ENCODE assay signal across 8 cellular contexts in the genomic region with DNA sequence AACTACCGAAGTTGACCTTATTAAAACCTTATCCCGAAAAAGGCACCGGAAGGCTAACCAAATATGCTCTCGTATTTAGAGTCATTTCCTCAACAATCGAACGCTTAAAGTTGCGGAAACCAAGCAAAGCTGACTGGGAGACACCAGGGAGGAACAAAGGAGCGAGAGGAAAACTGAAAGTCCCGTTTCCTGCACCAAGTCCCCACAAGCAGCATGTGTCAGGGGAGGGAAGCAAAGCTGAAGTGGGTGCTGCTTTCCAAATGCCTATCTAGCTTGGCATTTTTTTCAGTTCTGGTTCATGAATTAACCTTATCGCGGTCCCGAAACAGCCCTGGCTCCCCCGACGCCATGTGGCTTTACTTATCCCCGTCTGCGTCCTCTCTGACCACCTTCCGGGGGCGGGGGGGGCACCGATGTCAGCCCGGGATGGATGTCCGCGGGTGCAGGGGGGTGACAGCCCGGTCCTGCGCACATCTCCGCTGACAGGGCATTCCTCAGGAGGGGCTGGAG. TPM values are rescaled to one million over a fixed set of nuclear protein-coding genes. Genes with fewer than 3 reads are reported as not detected.
DNase-seq lines count a peak whose midpoint lies in the region; ATAC-seq and TF ChIP-seq lines count a peak whose summit lies in the region.

No MANE protein-coding gene starts in this region.

- H4K8ac ChIP-seq in mesendoderm (ENCODE audit: low read depth, low read length): no peak overlapping the region

- peak overlapping the region; percentile 49 for H3K4me3 Mint-ChIP-seq in endothelial cell (ENCODE audit: unreplicated experiment)

- no peaks in the 10 kb centered on the region for H3K79me1 ChIP-seq in mesendoderm (ENCODE audit: low read length)

- H3K4ac ChIP-seq in mesendoderm (ENCODE audit: low read depth, low read length): no peak overlapping the region

- H3K36me3 ChIP-seq in mesendoderm (ENCODE audit: control insufficient read depth, insufficient read depth, low read length) (no peaks in the 10 kb centered on the region), thymus (ENCODE audit: control insufficient read depth, insufficient read depth) (no peaks in the 10 kb centered on the region)

- H3K4me1 Mint-ChIP-seq in endothelial cell (ENCODE audit: unreplicated experiment): peaks cover 89% of the 10 kb centered on the region

- H3K27me3 ChIP-seq in mesendoderm (ENCODE audit: insufficient read depth, low read length, poor library complexity): peaks cover 17% of the 10 kb centered on the region
- no peaks in the 10 kb centered on the region for H3K27me3 ChIP-seq in thymus (ENCODE audit: control insufficient read depth, insufficient read depth)

- H3K27me3 Mint-ChIP-seq in endothelial cell (ENCODE audit: unreplicated experiment): peaks cover 10% of the 10 kb centered on the region

- peak overlapping the region; percentile 56 for H3K9ac ChIP-seq in mesendoderm (ENCODE audit: low read length)

- peaks cover 4% of the 10 kb centered on the region for H3K36me3 Mint-ChIP-seq in endothelial cell (ENCODE audit: low read depth, unreplicated experiment)

- no peak for TF ChIP-seq CTCF in endothelial cell (IDR thresholded peaks at IDR 0.05; ENCODE audit: unreplicated experiment)

- H3K4me3 ChIP-seq in mesendoderm (ENCODE audit: low read length) (peak overlapping the region; percentile 33), thymus (ENCODE audit: low read length) (peak overlapping the region; percentile 60)

- H4K5ac ChIP-seq in mesendoderm (ENCODE audit: low read length): no peak overlapping the region

- peak; percentile 46 for DNase-seq in DMS53 (lab: John Stamatoyannopoulos, UW)
- DNase-seq in SW480 (ENCODE audit: low spot score): peak; percentile 22
- DNase-seq in endothelial cell (ENCODE audit: low spot score): peak; percentile 45
- peak; percentile 65 for DNase-seq in mesendoderm
- no peak for DNase-seq in occipital lobe (lab: John Stamatoyannopoulos, UW)
- DNase-seq in HEK293T (ENCODE audit: extremely low spot score): no peak

- POLR2A ChIA-PET in HEK293T (lab: Yijun Ruan, JAX): no interaction called here

- H3K23ac ChIP-seq in mesendoderm (ENCODE audit: low read length): peak overlapping the region; percentile 53

- H3K27ac Mint-ChIP-seq in endothelial cell (ENCODE audit: unreplicated experiment): peak overlapping the region; percentile 96

- no peak overlapping the region for H2BK5ac ChIP-seq in mesendoderm (ENCODE audit: low read length)

- CTCF ChIA-PET in HEK293T (lab: Yijun Ruan, JAX): no interaction called here

- H3K79me2 ChIP-seq in mesendoderm (ENCODE audit: control insufficient read depth, insufficient read depth, low read length): no peaks in the 10 kb centered on the region

- no peak overlapping the region for H3K18ac ChIP-seq in mesendoderm (ENCODE audit: low read length)

- no CpG with 5 or more reads among the region's 25 CpGs for WGBS in mesendoderm (ENCODE audit: extremely low coverage, insufficient coverage, low lambda C conversion rate)
- under 1% methylated on average over 25 of the region's 25 CpGs for WGBS in thymus

- H3K4me2 ChIP-seq in mesendoderm (ENCODE audit: low read length): peak overlapping the region; percentile 92

- no peak overlapping the region for H2BK15ac ChIP-seq in mesendoderm (replicated peaks; ENCODE audit: low read depth)

- H3K9me3 ChIP-seq in thymus (ENCODE audit: control insufficient read depth): no peaks in the 10 kb centered on the region

- H3K27ac ChIP-seq in mesendoderm (ENCODE audit: low read depth, low read length): no peak overlapping the region
- peak overlapping the region; percentile 47 for H3K27ac ChIP-seq in thymus (ENCODE audit: low read depth)

- H3K9me3 Mint-ChIP-seq in endothelial cell (ENCODE audit: unreplicated experiment): no peaks in the 10 kb centered on the region

- peak overlapping the region; percentile 66 for H3K56ac ChIP-seq in mesendoderm (ENCODE audit: low read length)

- H2BK120ac ChIP-seq in mesendoderm (ENCODE audit: low read depth, low read length): no peak overlapping the region

- ATAC-seq in HG02610 (IDR thresholded peaks at IDR 0.05; ENCODE audit: unreplicated experiment): peak; percentile 43

- H3K4me1 ChIP-seq in mesendoderm (ENCODE audit: control insufficient read depth, low read depth, low read length) (peaks cover 12% of the 10 kb centered on the region), thymus (ENCODE audit: control insufficient read depth, insufficient read depth, low read length) (peaks cover 5% of the 10 kb centered on the region)

- no peak overlapping the region for H2AK5ac ChIP-seq in mesendoderm (ENCODE audit: low read length)

TF ChIP-seq in HEK293T, 16 proteins besides CTCF, POLR2A, EP300 and RAD21:
- TF ChIP-seq SP1 (IDR thresholded peaks at IDR 0.05) (no peak), ARNT (IDR thresholded peaks at IDR 0.05) (no peak), FOXA1 (IDR thresholded peaks at IDR 0.05) (no peak), L3MBTL2 (conservative IDR thresholded peaks at IDR 0.05) (no peak), LEF1 (IDR thresholded peaks at IDR 0.05; ENCODE audit: borderline replicate concordance) (no peak), NFRKB (IDR thresholded peaks at IDR 0.05) (no peak), HDGF (IDR thresholded peaks at IDR 0.05; ENCODE audit: borderline replicate concordance) (no peak), CTBP1 (IDR thresholded peaks at IDR 0.05; ENCODE audit: borderline replicate concordance) (no peak), TARDBP (IDR thresholded peaks at IDR 0.05) (no peak)
- TF ChIP-seq, protein P1, sequence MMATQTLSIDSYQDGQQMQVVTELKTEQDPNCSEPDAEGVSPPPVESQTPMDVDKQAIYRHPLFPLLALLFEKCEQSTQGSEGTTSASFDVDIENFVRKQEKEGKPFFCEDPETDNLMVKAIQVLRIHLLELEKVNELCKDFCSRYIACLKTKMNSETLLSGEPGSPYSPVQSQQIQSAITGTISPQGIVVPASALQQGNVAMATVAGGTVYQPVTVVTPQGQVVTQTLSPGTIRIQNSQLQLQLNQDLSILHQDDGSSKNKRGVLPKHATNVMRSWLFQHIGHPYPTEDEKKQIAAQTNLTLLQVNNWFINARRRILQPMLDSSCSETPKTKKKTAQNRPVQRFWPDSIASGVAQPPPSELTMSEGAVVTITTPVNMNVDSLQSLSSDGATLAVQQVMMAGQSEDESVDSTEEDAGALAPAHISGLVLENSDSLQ (IDR thresholded peaks at IDR 0.05): no peak

RNA-seq across cellular contexts. Expression of a gene that starts 44.1 kb away (rescaled TPM):
- total RNA-seq in endothelial cell (ENCODE audit: unreplicated experiment): 83.2 TPM
- 2.1 TPM for polyA plus RNA-seq in mesendoderm (2013, experiment 1 of 2)
- polyA plus RNA-seq in mesendoderm (2013, experiment 2 of 2): 2.6 TPM
- 8.9 TPM for polyA plus RNA-seq in thymus
- 15.0 TPM for total RNA-seq in occipital lobe

Comparison
In these comparisons a context has a peak if more than half of its experiments do, and no peak if none do; other contexts are left out.
1. DNase-seq: peak in DMS53 (single experiment), SW480 (single experiment), endothelial cell (single experiment) and mesendoderm (single experiment); none in occipital lobe (single experiment) and HEK293T (single experiment).